Comparison of ENCODE assay signal across 14 cellular contexts in genomic region chr10:97140284-97140846, GRCh38. TPM values are rescaled to one million over a fixed set of nuclear protein-coding genes. Genes with fewer than 3 reads are reported as not detected.
A peak's percentile ranks its signal among the peaks of the same experiment; 100 is the strongest.
DNase-seq lines count a peak whose midpoint lies in the region; ATAC-seq and TF ChIP-seq lines count a peak whose summit lies in the region.
"Had no signal": no experiment of that assay in that cellular context is flagged by ENCODE, and none has a peak within 500 bp of the region (broad histone marks: within the 10 kb centered on the region; RNA-seq: fewer than 3 reads in every experiment).

No MANE protein-coding gene starts in this region.

- no peak overlapping the region for H2AK5ac ChIP-seq in neuronal stem cell (ENCODE audit: low read depth, low read length)

- H3K14ac ChIP-seq in neuronal stem cell (ENCODE audit: low read length) = no peak overlapping the region

- no peak overlapping the region for H4K91ac ChIP-seq in neuronal stem cell (ENCODE audit: low read depth, low read length, poor library complexity)

- H3K4me1 ChIP-seq in endodermal cell (ENCODE audit: control insufficient read depth, insufficient read depth, low read length) = peaks cover 6% of the 10 kb centered on the region
- H3K4me1 ChIP-seq in neuronal stem cell (ENCODE audit: control insufficient read depth in 2 of 2, insufficient read depth in 1 of 2, low read depth in 1 of 2, low read length in 2 of 2) = peaks cover 14 to 37% of the 10 kb centered on the region in 2 donors

- no peak overlapping the region for H3K4me3 Mint-ChIP-seq in endodermal cell
- H3K4me3 Mint-ChIP-seq: dendritic cell treated with granulocyte-macrophage colony-stimulating factor and Interleukin-4, amounts not matched to agents 40 ng/mL and 50 ng/mL, for 4 days had no signal

- no peaks in the 10 kb centered on the region for H3K36me3 Mint-ChIP-seq in endodermal cell (ENCODE audit: low read depth)

- H2AFZ ChIP-seq in neuronal stem cell (ENCODE audit: low read length) = peak overlapping the region; percentile 85

- peaks cover 27% of the 10 kb centered on the region for H3K27me3 Mint-ChIP-seq in endodermal cell (ENCODE audit: insufficient read depth)

- no peak overlapping the region for H3K23ac ChIP-seq in neuronal stem cell (ENCODE audit: low read depth, low read length, poor library complexity)

- WGBS in endodermal cell (ENCODE audit: insufficient coverage in 1 of 2, insufficient read length in 1 of 2), 2 experiments = 22 to 44% methylated on average over 7 to 18 of the region's 18 CpGs
- no CpG with 5 or more reads among the region's 18 CpGs for WGBS in neuronal stem cell (ENCODE audit: extremely low coverage in 2 of 2, insufficient read length in 2 of 2, insufficient replicate concordance in 1 of 2), 2 donors

- H3K9ac ChIP-seq in endodermal cell (ENCODE audit: extremely low read depth, low read length, poor library complexity, severe bottlenecking) = no peak overlapping the region
- H3K9ac ChIP-seq in neuronal stem cell (ENCODE audit: low read depth, low read length, poor library complexity) = no peak overlapping the region

- H3K4me3 ChIP-seq in H7 (ENCODE audit: insufficient read depth, low read depth, low read length) (no peak overlapping the region), endodermal cell (ENCODE audit: low read length) (no peak overlapping the region), neuronal stem cell (ENCODE audit: low read length in 2 of 2) (no peak overlapping the region)
- H3K4me3 ChIP-seq: heart right ventricle had no signal

- no peak for TF ChIP-seq CTCF in endodermal cell (conservative IDR thresholded peaks at IDR 0.05)

- no peak overlapping the region for H2BK15ac ChIP-seq in neuronal stem cell (ENCODE audit: low read length)

- H3K27ac Mint-ChIP-seq in endodermal cell = no peak overlapping the region
- H3K27ac Mint-ChIP-seq: dendritic cell treated with granulocyte-macrophage colony-stimulating factor and Interleukin-4, amounts not matched to agents 40 ng/mL and 50 ng/mL, for 4 days had no signal

- H3K4me1 Mint-ChIP-seq in endodermal cell = peaks cover 16% of the 10 kb centered on the region

- no peak overlapping the region for H3K4ac ChIP-seq in neuronal stem cell (ENCODE audit: low read length)

- DNase-seq in H7 (peak; percentile 66), NOMO-1 treated with dmso at 0.1 percent for 144 hours (lab: John Stamatoyannopoulos, UW; ENCODE audit: unreplicated experiment) (peak; percentile 35), endodermal cell (no peak), neuronal stem cell (ENCODE audit: low spot score) (no peak), NCI-H1694 (lab: John Stamatoyannopoulos, UW) (no peak), iPS-NIHi11 (ENCODE audit: low spot score) (no peak)
- DNase-seq: heart right ventricle, left cardiac atrium, NCI-H1694 treated with DMSO at 0.1 percent for 48 hours, PC-3, WERI-Rb-1 had no signal

- H4K8ac ChIP-seq in neuronal stem cell (ENCODE audit: low read depth, low read length) = no peak overlapping the region

- H3K4me2 ChIP-seq in neuronal stem cell (ENCODE audit: insufficient read depth, low read length, poor library complexity, severe bottlenecking) = peak overlapping the region; percentile 20

- peaks cover 6% of the 10 kb centered on the region; the same call in 1 of the 2 replicates for H3K27me3 ChIP-seq in H7 (ENCODE audit: control insufficient read depth, insufficient read depth, low read length)
- H3K27me3 ChIP-seq in endodermal cell (ENCODE audit: control insufficient read depth, insufficient read depth, low read length, poor library complexity, severe bottlenecking) = peaks cover 38% of the 10 kb centered on the region
- peaks cover 0 to 8% (median 0%) of the 10 kb centered on the region in 3 experiments for H3K27me3 ChIP-seq in neuronal stem cell (ENCODE audit: control insufficient read depth in 3 of 3, insufficient read depth in 3 of 3, low read depth in 1 of 3, low read length in 3 of 3)

- H3K9me3 ChIP-seq in endodermal cell (ENCODE audit: control insufficient read depth, low read length) = no peaks in the 10 kb centered on the region
- no peaks in the 10 kb centered on the region for H3K9me3 ChIP-seq in neuronal stem cell (replicated peaks in 1 of 2; ENCODE audit: control insufficient read depth in 2 of 2, insufficient read depth in 1 of 2, low read depth in 1 of 2, low read length in 2 of 2)
- H3K9me3 ChIP-seq: heart right ventricle had no signal

- H3K27ac ChIP-seq in endodermal cell (ENCODE audit: low read depth, low read length) (peak overlapping the region; percentile 82), neuronal stem cell (replicated peaks; ENCODE audit: low read length) (no peak overlapping the region)
- H3K27ac ChIP-seq: heart right ventricle had no signal

- H3K36me3 ChIP-seq in H7 (replicated peaks; ENCODE audit: control insufficient read depth, insufficient read depth, low read length) (no peaks in the 10 kb centered on the region), endodermal cell (ENCODE audit: control insufficient read depth, insufficient read depth, low read length) (no peaks in the 10 kb centered on the region), neuronal stem cell (replicated peaks in 1 of 2; ENCODE audit: control insufficient read depth in 2 of 2, insufficient read depth in 2 of 2, low read length in 2 of 2) (no peaks in the 10 kb centered on the region)
- H3K36me3 ChIP-seq: heart right ventricle, WERI-Rb-1 had no signal

- H3K79me1 ChIP-seq in neuronal stem cell (ENCODE audit: low read depth, low read length) = no peaks in the 10 kb centered on the region

- H2BK12ac ChIP-seq in neuronal stem cell (ENCODE audit: low read length) = no peak overlapping the region

- H3K18ac ChIP-seq in neuronal stem cell (ENCODE audit: low read length) = peak overlapping the region; percentile 58

- no peak overlapping the region for H2BK120ac ChIP-seq in neuronal stem cell (ENCODE audit: low read depth, low read length)

- ATAC-seq in GM21447 (IDR thresholded peaks at IDR 0.05; ENCODE audit: unreplicated experiment) (no peak), HG02852 (IDR thresholded peaks at IDR 0.05; ENCODE audit: unreplicated experiment) (no peak)
- ATAC-seq: heart right ventricle, left cardiac atrium, PC-3 had no signal

- no peaks in the 10 kb centered on the region for H3K9me3 Mint-ChIP-seq in endodermal cell
- H3K9me3 Mint-ChIP-seq: dendritic cell treated with granulocyte-macrophage colony-stimulating factor and Interleukin-4, amounts not matched to agents 40 ng/mL and 50 ng/mL, for 4 days had no signal

- no peak overlapping the region for H2BK5ac ChIP-seq in neuronal stem cell (ENCODE audit: low read length)

RNA-seq across cellular contexts. Expression of gene SLIT1, which starts 45.4 kb away (rescaled TPM):
- total RNA-seq in H7 (2014; rRNA removed; shearing (Covaris generic)) = 0.28 and 1.6 TPM in 2 replicates
- total RNA-seq in endodermal cell = 1 to 10 TPM in 1 of 2 donors, under 1 TPM in 1; 0.97 to 2.4 TPM
- 22.5 TPM for polyA plus RNA-seq in endodermal cell (2013, experiment 1 of 2)
- 23.2 TPM for polyA plus RNA-seq in endodermal cell (2013, experiment 2 of 2)
- polyA plus RNA-seq in neuronal stem cell (2013, experiment 1 of 2) = 0.35 TPM
- 0.40 TPM for polyA plus RNA-seq in neuronal stem cell (2013, experiment 2 of 2)
- total RNA-seq: PC-3 had no signal

Comparison
In these comparisons a context has a peak if more than half of its experiments do, and no peak if none do; other contexts are left out.
1. DNase-seq: peak in H7 (single experiment) and NOMO-1 treated with dmso at 0.1 percent for 144 hours (single experiment); none in endodermal cell (single experiment), neuronal stem cell (single experiment), NCI-H1694 (single experiment) and iPS-NIHi11 (single experiment).